ENCODE assay signal across 1 cellular context in the genomic region with DNA sequence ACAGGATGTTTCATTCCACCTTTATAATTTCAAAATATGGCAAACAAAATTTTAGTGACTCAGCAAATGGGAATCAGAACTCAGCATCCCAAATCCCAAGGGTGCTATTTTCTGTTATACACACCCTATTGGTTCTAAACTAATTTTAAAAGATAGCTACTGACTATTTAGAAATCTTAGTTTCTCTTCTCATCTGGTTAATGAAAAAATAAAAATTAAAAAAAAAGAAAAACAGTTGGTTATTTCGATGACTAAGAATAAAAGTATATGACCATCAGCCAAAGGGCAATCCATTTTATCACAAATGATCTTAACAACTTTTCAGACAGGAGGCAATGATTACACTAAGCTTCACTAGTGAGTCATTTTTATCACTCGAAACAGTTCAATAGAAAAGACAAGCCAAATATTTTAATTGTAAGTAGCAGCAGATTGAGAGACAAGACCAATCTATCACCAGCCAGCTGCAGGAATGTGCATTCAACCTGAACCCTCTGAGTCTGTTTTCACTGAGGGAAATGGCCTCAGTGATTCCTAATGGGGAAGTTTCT.
TF ChIP-seq lines count a peak whose summit lies in the region.

No MANE protein-coding gene starts in this region.

TF ChIP-seq in WTC11, 78 proteins besides CTCF, POLR2A, EP300 and RAD21 (continued from another document):
- TF ChIP-seq GTF2I (CRISPR knock-in tag; conservative IDR thresholded peaks at IDR 0.05) = no peak
- no peak for TF ChIP-seq IRF2 (CRISPR knock-in tag; IDR thresholded peaks at IDR 0.05; ENCODE audit: borderline replicate concordance, low read depth)
- TF ChIP-seq NFYB (CRISPR knock-in tag; conservative IDR thresholded peaks at IDR 0.05; ENCODE audit: low read depth) = no peak
